Comparison of ENCODE assay signal across 18 cellular contexts in genomic region chr2:218403810-218404209, GRCh38. TPM values are rescaled to one million over a fixed set of nuclear protein-coding genes. Genes with fewer than 3 reads are reported as not detected.
DNase-seq lines count a peak whose midpoint lies in the region; ATAC-seq and TF ChIP-seq lines count a peak whose summit lies in the region.
"Had no signal": no experiment of that assay in that cellular context is flagged by ENCODE, and none has a peak within 500 bp of the region (broad histone marks: within the 10 kb centered on the region; RNA-seq: fewer than 3 reads in every experiment).

No MANE protein-coding gene starts in this region.

- no peak overlapping the region for H3K4me3 ChIP-seq in A673 (ENCODE audit: low read depth, low read length, poor library complexity, severe bottlenecking)
- H3K4me3 ChIP-seq in mucosa of descending colon: no peak overlapping the region
- H3K4me3 ChIP-seq: neural progenitor cell, SJSA1 had no signal

- no peak for ATAC-seq in T-helper 17 cell
- no peak for ATAC-seq in GM18867 (IDR thresholded peaks at IDR 0.05; ENCODE audit: unreplicated experiment)
- ATAC-seq in mucosa of descending colon: no peak
- no peak for ATAC-seq in GM18517 (IDR thresholded peaks at IDR 0.05; ENCODE audit: unreplicated experiment)
- ATAC-seq in HG03280 (IDR thresholded peaks at IDR 0.05; ENCODE audit: unreplicated experiment): no peak
- ATAC-seq: right cardiac atrium had no signal

- H3K27me3 Mint-ChIP-seq in CD14-positive monocyte (ENCODE audit: low read depth in 3 of 3) (no peaks in the 10 kb centered on the region), T-helper 17 cell (no peaks in the 10 kb centered on the region), immature natural killer cell (ENCODE audit: low read depth in 3 of 3) (peaks cover 15 to 34% (median 26%) of the 10 kb centered on the region in 3 donors)

- no TSS peak for BruUV-seq in A673 (replicated peaks; lab: Mats Ljungman, UMichigan)

- H3K4me3 Mint-ChIP-seq in CD14-positive monocyte (peak overlapping the region in 1 of 2 donors; percentile 31), T-helper 17 cell (no peak overlapping the region), immature natural killer cell (peak overlapping the region in 4 of 5 donors; percentile 33 to 52 (median 42))
- H3K4me3 Mint-ChIP-seq: neural progenitor cell had no signal

- POLR2A ChIA-PET in A673 (lab: Charles Lee; ENCODE audit: low non-redundant PET): no interaction called here

- TF ChIP-seq CTCF in A673 (conservative IDR thresholded peaks at IDR 0.05; ENCODE audit: low read depth, low read length) (no peak), CD14-positive monocyte (IDR thresholded peaks at IDR 0.05) (no peak), mucosa of descending colon (IDR thresholded peaks at IDR 0.05) (no peak)

- H3K9me3 Mint-ChIP-seq in CD14-positive monocyte: peaks cover 0 to 4% (median 0%) of the 10 kb centered on the region in 7 donors
- no peaks in the 10 kb centered on the region for H3K9me3 Mint-ChIP-seq in immature natural killer cell
- H3K9me3 Mint-ChIP-seq: neural progenitor cell had no signal

- H3K27ac Mint-ChIP-seq in CD14-positive monocyte: peak overlapping the region in 5 of 7 donors; percentile 36 to 83 (median 53)
- peak overlapping the region; percentile 80 for H3K27ac Mint-ChIP-seq in T-helper 17 cell
- peak overlapping the region; percentile 51 to 94 (median 80) for H3K27ac Mint-ChIP-seq in immature natural killer cell
- H3K27ac Mint-ChIP-seq: neural progenitor cell had no signal

- H3K27ac ChIP-seq in A673 (ENCODE audit: low read depth, low read length, poor library complexity, severe bottlenecking): peak overlapping the region; percentile 79
- H3K27ac ChIP-seq: neural progenitor cell, SJSA1 had no signal

- H3K4me1 ChIP-seq in A673 (ENCODE audit: insufficient read depth, low read length, poor library complexity, severe bottlenecking) (peaks cover 34% of the 10 kb centered on the region), mucosa of descending colon (ENCODE audit: low read depth) (peaks cover 31% of the 10 kb centered on the region)

- intact Hi-C loops in A673 (cut with micrococcal nuclease; ENCODE audit: unreplicated experiment) (no loop called here), CD14-positive monocyte (cut with micrococcal nuclease) (loop anchor here (10.0 kb wide), 2 partner anchors 161 to 271 kb away; partner anchors contain the start of genes CNOT9 (in 1 of the 2), RNF25 (in 1 of the 2), STK36 (in 1 of the 2) and USP37 (in 1 of the 2)), mucosa of descending colon (cut with DNase I, micrococcal nuclease) (loop anchor here in 1 of 2 donors (5.0 kb wide), 1 partner anchor 112 kb away; the partner anchor contains the start of gene TMBIM1)

- CTCF ChIA-PET in A673 (lab: Charles Lee): interaction anchor here (0.8 kb wide), 1 partner anchor 284 kb away, joined by 3 read pairs; no protein-coding TSS in a partner anchor

- no peaks in the 10 kb centered on the region for H3K27me3 ChIP-seq in A673 (replicated peaks; ENCODE audit: insufficient read depth, low read depth, low read length, poor library complexity)
- H3K27me3 ChIP-seq: SJSA1 had no signal

- peaks cover 35% of the 10 kb centered on the region for H3K36me3 ChIP-seq in A673 (ENCODE audit: insufficient read depth, low read length, poor library complexity, severe bottlenecking)
- no peaks in the 10 kb centered on the region for H3K36me3 ChIP-seq in mucosa of descending colon (ENCODE audit: low read depth)
- H3K36me3 ChIP-seq: neural progenitor cell had no signal

- DNase-seq in A673 (ENCODE audit: low spot score) (no peak), CD14-positive monocyte (ENCODE audit: low spot score) (no peak), T-helper 17 cell (no peak), immature natural killer cell (no peak), mucosa of descending colon (no peak)
- DNase-seq: activated CD8-positive, alpha-beta memory T cell treated with anti-CD3 and anti-CD28 coated beads for 24 hours; activated gamma-delta T cell treated with Interleukin-2 at 50 U/mL for 16 hours; EL; NCI-H2029; NCI-H510A had no signal

- H3K4me1 Mint-ChIP-seq in CD14-positive monocyte: peaks cover 71% of the 10 kb centered on the region
- H3K4me1 Mint-ChIP-seq in T-helper 17 cell: peaks cover 53% of the 10 kb centered on the region
- peaks cover 59% of the 10 kb centered on the region in 2 donors for H3K4me1 Mint-ChIP-seq in immature natural killer cell

- H3K36me3 Mint-ChIP-seq in CD14-positive monocyte (peaks cover 29 to 38% of the 10 kb centered on the region in 2 donors), T-helper 17 cell (ENCODE audit: low read depth) (peaks cover 2% of the 10 kb centered on the region), immature natural killer cell (peaks cover 0 to 10% (median 4%) of the 10 kb centered on the region in 3 donors)

- no peaks in the 10 kb centered on the region for H3K9me3 ChIP-seq in A673 (ENCODE audit: low read depth, low read length, poor library complexity, severe bottlenecking)
- no peaks in the 10 kb centered on the region for H3K9me3 ChIP-seq in T-helper 17 cell (ENCODE audit: control insufficient read depth, low read length, poor library complexity, severe bottlenecking)
- no peaks in the 10 kb centered on the region for H3K9me3 ChIP-seq in mucosa of descending colon
- H3K9me3 ChIP-seq: SJSA1 had no signal

RNA-seq across cellular contexts. Expression of gene CTDSP1, which starts 4.1 kb away (rescaled TPM):
- total RNA-seq in A673 (2021): 72.3 and 77.4 TPM in 2 replicates
- polyA plus RNA-seq in CD14-positive monocyte: 10 to 100 TPM; 46.4 to 49.9 TPM
- 100 to 1,000 TPM; 109 to 132 TPM for total RNA-seq in T-helper 17 cell
- polyA plus RNA-seq in immature natural killer cell: 10 to 100 TPM; 43.7 to 78.5 (median 61.8) TPM
- 100 to 1,000 TPM; 142 to 221 (median 165) TPM for total RNA-seq in mucosa of descending colon

RNA-seq across cellular contexts. Expression of gene VIL1, which starts 15.1 kb away (rescaled TPM):
- total RNA-seq in A673 (2021) (not detected in 2 replicates), T-helper 17 cell (1 to 10 TPM in 1 of 2 donors, under 1 TPM in 1; 0.32 to 6.2 TPM), mucosa of descending colon (100 to 1,000 TPM; 194 to 550 (median 341) TPM)
- polyA plus RNA-seq in CD14-positive monocyte (not detected), immature natural killer cell (under 1 TPM in 2 of 3 donors, not detected in 1; 0.47 to 0.63 TPM)
- total RNA-seq: H4, right cardiac atrium, SJSA1 had no signal

RNA-seq across cellular contexts. Expression of gene SLC11A1, which starts 21.7 kb away (rescaled TPM):
- total RNA-seq in A673 (2021): 0.09 TPM in 1 of 2 replicates, not detected in the other
- polyA plus RNA-seq in CD14-positive monocyte: 100 to 1,000 TPM; 184 to 352 TPM
- 10 to 100 TPM in 1 of 2 donors, 1 to 10 TPM in 1; 2.7 to 23.9 TPM for total RNA-seq in T-helper 17 cell
- 1 to 10 TPM in 2 of 3 donors, under 1 TPM in 1; 0.66 to 1.8 (median 1.2) TPM for polyA plus RNA-seq in immature natural killer cell
- 1 to 10 TPM; 1.2 to 7.8 (median 5.3) TPM for total RNA-seq in mucosa of descending colon

RNA-seq across cellular contexts. Expression of gene CATIP, which starts 47.2 kb away (rescaled TPM):
- total RNA-seq in A673 (2021) (not detected in 2 replicates), T-helper 17 cell (not detected), mucosa of descending colon (not detected)
- polyA plus RNA-seq in CD14-positive monocyte (1 to 10 TPM; 2.9 to 5.5 TPM), immature natural killer cell (under 1 TPM in 1 of 3 donors, not detected in 2; 0.08 TPM)
- total RNA-seq: H4, lower leg skin, right cardiac atrium, SJSA1 had no signal

Comparison
In these comparisons a context has a peak if more than half of its experiments do, and no peak if none do; other contexts are left out.
1. RNA of gene VIL1, which starts 15.1 kb away (total RNA-seq): 194 to 550 TPM in mucosa of descending colon; 0.32 to 6.2 TPM in T-helper 17 cell and not detected in A673; every median in the first group is over 10 times any median in the second.
2. Peak in every context shown above with its lines, with median percentiles within 50 percentile points of each other: H3K27ac Mint-ChIP-seq.